In the genomic region with DNA sequence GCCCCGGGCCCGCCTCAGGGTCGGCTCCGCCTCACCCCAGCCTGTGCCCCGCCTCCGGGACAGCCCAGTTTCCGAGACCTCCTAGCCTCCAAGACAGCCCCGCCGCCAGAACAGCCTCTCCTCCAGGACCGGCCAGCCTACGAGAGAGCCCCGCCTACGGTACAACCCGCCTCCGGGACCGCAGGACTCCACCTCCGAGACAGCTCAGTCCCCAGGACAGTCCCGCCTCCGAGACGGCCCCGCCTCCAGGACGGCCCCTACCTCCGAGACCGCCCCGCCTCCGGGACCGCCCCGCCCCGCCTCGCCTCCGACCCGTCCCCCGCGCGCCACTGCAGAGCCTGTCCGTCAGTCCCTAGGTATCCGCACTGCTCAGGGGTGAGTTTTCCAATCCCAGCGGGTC, we compare ENCODE assay signal across 8 cellular contexts. TPM values are rescaled to one million over a fixed set of nuclear protein-coding genes. Genes with fewer than 3 reads are reported as not detected.
DNase-seq lines count a peak whose midpoint lies in the region; ATAC-seq and TF ChIP-seq lines count a peak whose summit lies in the region.
"Not testable (repeated sequence)": the region's sequence is repeated elsewhere in the genome, so short reads cannot be mapped to it uniquely, and the experiment has no call there.

A gene (plus strand): TSS at position 329 of the 400 bp plus-strand sequence.

- 2% methylated on average over 13 of the region's 38 CpGs; no CpG with 5 or more reads in 2 of the 3 donors for WGBS in psoas muscle, 3 donors

- not testable (repeated sequence) for H3K36me3 ChIP-seq in psoas muscle (ENCODE audit: insufficient read depth in 1 of 2, low read depth in 1 of 2)

- not testable (repeated sequence) for H3K27ac ChIP-seq in psoas muscle

- H3K4me1 ChIP-seq in psoas muscle: not testable (repeated sequence)

- H3K4me3 ChIP-seq in GM12875 (ENCODE audit: low read depth, low read length) (peak within 1 kb of the TSS; percentile 27), epithelial cell of esophagus (ENCODE audit: low read length) (peak within 1 kb of the TSS; percentile 26), psoas muscle (peak within 1 kb of the TSS; percentile 28)

- not testable (repeated sequence) for H3K4me1 Mint-ChIP-seq in activated T-cell treated with anti-CD3 and anti-CD28 coated beads, Interleukin-2, amount 50 U/mL, for 24 hours (ENCODE audit: low read depth); stimulated activated naive B cell treated with anti-CD40 and anti-IgM and Interleukin-4, amounts not matched to agents 10 μg/mL and 1 μg/mL and 100 μg/mL, for 72 hours

- H3K27me3 ChIP-seq in psoas muscle (ENCODE audit: insufficient read depth in 3 of 3, low read length in 2 of 3): not testable (repeated sequence)

- not testable (repeated sequence) for TF ChIP-seq CTCF in GM12875 (IDR thresholded peaks at IDR 0.05; ENCODE audit: borderline replicate concordance, insufficient read depth, low read depth, low read length); epithelial cell of esophagus (IDR thresholded peaks at IDR 0.05; ENCODE audit: insufficient read depth, low read depth, low read length, missing control alignments); psoas muscle (IDR thresholded peaks at IDR 0.05)

- not testable (repeated sequence) for H3K9me3 Mint-ChIP-seq in activated T-cell treated with anti-CD3 and anti-CD28 coated beads, Interleukin-2, amount 50 U/mL, for 24 hours; stimulated activated naive B cell treated with anti-CD40 and anti-IgM and Interleukin-4, amounts not matched to agents 10 μg/mL and 1 μg/mL and 100 μg/mL, for 72 hours

- not testable (repeated sequence) for H3K27ac Mint-ChIP-seq in activated T-cell treated with anti-CD3 and anti-CD28 coated beads, Interleukin-2, amount 50 U/mL, for 24 hours; stimulated activated naive B cell treated with anti-CD40 and anti-IgM and Interleukin-4, amounts not matched to agents 10 μg/mL and 1 μg/mL and 100 μg/mL, for 72 hours

- not testable (repeated sequence) for H3K27me3 Mint-ChIP-seq in activated T-cell treated with anti-CD3 and anti-CD28 coated beads, Interleukin-2, amount 50 U/mL, for 24 hours; stimulated activated naive B cell treated with anti-CD40 and anti-IgM and Interleukin-4, amounts not matched to agents 10 μg/mL and 1 μg/mL and 100 μg/mL, for 72 hours

- peak; percentile 81 for DNase-seq in activated T-cell treated with anti-CD3 and anti-CD28 coated beads, Interleukin-2, amount 50 U/mL, for 24 hours
- not testable (repeated sequence) for DNase-seq in epithelial cell of esophagus (ENCODE audit: low read depth)
- peak in 1 of 2 donors; percentile 71 for DNase-seq in psoas muscle
- peak; percentile 61 for DNase-seq in stimulated activated naive B cell treated with anti-CD40 and anti-IgM and Interleukin-4, amounts not matched to agents 10 μg/mL and 1 μg/mL and 100 μg/mL, for 72 hours

- intact Hi-C loops in psoas muscle (cut with DNase I): not testable (repeated sequence)

- H3K36me3 Mint-ChIP-seq in activated T-cell treated with anti-CD3 and anti-CD28 coated beads, Interleukin-2, amount 50 U/mL, for 24 hours (ENCODE audit: low read depth); stimulated activated naive B cell treated with anti-CD40 and anti-IgM and Interleukin-4, amounts not matched to agents 10 μg/mL and 1 μg/mL and 100 μg/mL, for 72 hours: not testable (repeated sequence)

- ATAC-seq in GM21381 (IDR thresholded peaks at IDR 0.05; ENCODE audit: unreplicated experiment) (peak; percentile 87), HG03039 (IDR thresholded peaks at IDR 0.05; ENCODE audit: unreplicated experiment) (peak; percentile 89), SK-N-SH treated with all-trans-retinoic acid at 6 μM for 48 hours (peak; percentile 90), psoas muscle (peak; percentile 91 to 95 (median 92))
- ATAC-seq in stimulated activated naive B cell treated with anti-CD40 and anti-IgM and Interleukin-4, amounts not matched to agents 10 μg/mL and 1 μg/mL and 100 μg/mL, for 72 hours (replicated peaks): peak; percentile 82 to 91

- H3K4me3 Mint-ChIP-seq in activated T-cell treated with anti-CD3 and anti-CD28 coated beads, Interleukin-2, amount 50 U/mL, for 24 hours: peak within 1 kb of the TSS; percentile 35
- H3K4me3 Mint-ChIP-seq in stimulated activated naive B cell treated with anti-CD40 and anti-IgM and Interleukin-4, amounts not matched to agents 10 μg/mL and 1 μg/mL and 100 μg/mL, for 72 hours: peak within 1 kb of the TSS; percentile 50 to 54

- H3K9me3 ChIP-seq in psoas muscle: not testable (repeated sequence)

RNA-seq across cellular contexts. Expression of the gene that starts here (rescaled TPM):
- 1 to 10 TPM in 3 of 4 donors, under 1 TPM in 1; 0.97 to 2.6 (median 2.0) TPM for total RNA-seq in psoas muscle
- under 1 TPM; 0.39 to 0.58 (median 0.53) TPM for polyA plus RNA-seq in psoas muscle
